26 cellular contexts compared by ENCODE assay signal in the genomic region with DNA sequence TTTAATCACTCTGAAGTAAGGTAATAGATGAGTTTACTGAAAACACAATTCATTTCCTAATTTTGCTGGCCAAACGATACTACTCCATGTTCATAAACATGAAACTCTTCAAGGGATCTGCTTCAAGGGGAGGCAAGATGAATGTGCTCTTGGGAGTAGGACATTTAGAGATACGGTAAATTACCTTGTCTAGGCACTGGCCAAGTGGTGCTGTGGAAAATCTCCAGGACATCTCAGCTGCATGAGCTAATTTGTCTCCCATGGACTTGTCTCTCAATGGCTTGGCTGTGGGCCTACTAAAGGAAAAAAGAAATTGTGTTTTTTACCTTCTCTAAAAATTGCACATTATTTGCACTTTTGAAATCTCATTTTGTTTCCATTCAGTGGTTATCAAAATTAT.
"Had no signal": no experiment of that assay in that cellular context is flagged by ENCODE, and none has a peak within 500 bp of the region (broad histone marks: within the 10 kb centered on the region; RNA-seq: fewer than 3 reads in every experiment).

No MANE protein-coding gene starts in this region.

- H3K4me3 Mint-ChIP-seq: activated B cell treated with CpG ODN at 0.5 μM for 24 hours; activated CD4-positive, alpha-beta memory T cell treated with anti-CD3 and anti-CD28 coated beads for 36 hours; activated CD4-positive, alpha-beta T cell treated with anti-CD3 and anti-CD28 coated beads, Interleukin-2, amount 10 ng/mL, durations not matched to agents 7 days and 5 days; activated naive CD4-positive, alpha-beta T cell treated with anti-CD3 and anti-CD28 coated beads for 36 hours; activated naive CD8-positive, alpha-beta T cell; activated T-helper 17 cell treated with anti-CD3 and anti-CD28 coated beads, Interleukin-2, amount 50 U/mL, for 72 hours; T-cell had no signal

- H3K36me3 ChIP-seq: breast epithelium had no signal

- H3K9me3 ChIP-seq: breast epithelium had no signal

- H3K27me3 Mint-ChIP-seq: activated B cell treated with CpG ODN at 0.5 μM for 24 hours; activated CD4-positive, alpha-beta memory T cell treated with anti-CD3 and anti-CD28 coated beads for 36 hours; activated CD4-positive, alpha-beta T cell treated with anti-CD3 and anti-CD28 coated beads, Interleukin-2, amount 10 ng/mL, durations not matched to agents 7 days and 5 days; activated naive CD8-positive, alpha-beta T cell; activated T-helper 17 cell treated with anti-CD3 and anti-CD28 coated beads, Interleukin-2, amount 50 U/mL, for 72 hours; T-cell had no signal

- H3K27ac Mint-ChIP-seq: activated B cell treated with CpG ODN at 0.5 μM for 24 hours; activated CD4-positive, alpha-beta memory T cell treated with anti-CD3 and anti-CD28 coated beads for 36 hours; activated CD4-positive, alpha-beta T cell treated with anti-CD3 and anti-CD28 coated beads, Interleukin-2, amount 10 ng/mL, durations not matched to agents 7 days and 5 days; activated naive CD4-positive, alpha-beta T cell treated with anti-CD3 and anti-CD28 coated beads for 36 hours; activated naive CD8-positive, alpha-beta T cell; activated T-helper 17 cell treated with anti-CD3 and anti-CD28 coated beads, Interleukin-2, amount 50 U/mL, for 72 hours; T-cell had no signal

- ATAC-seq: activated T-helper 17 cell treated with anti-CD3 and anti-CD28 coated beads, Interleukin-2, amount 50 U/mL, for 72 hours; PC-3; T-cell had no signal

- H3K27ac ChIP-seq: breast epithelium, SK-N-MC had no signal

- H3K4me3 ChIP-seq: breast epithelium, SK-N-MC had no signal

- DNase-seq: activated B cell treated with CpG ODN at 0.5 μM for 24 hours; activated CD4-positive, alpha-beta memory T cell treated with anti-CD3 and anti-CD28 coated beads for 36 hours; activated CD4-positive, alpha-beta T cell treated with anti-CD3 and anti-CD28 coated beads, Interleukin-2, amount 10 ng/mL, durations not matched to agents 7 days and 5 days; activated gamma-delta T cell; activated naive CD4-positive, alpha-beta T cell treated with anti-CD3 and anti-CD28 coated beads for 36 hours; activated T-cell treated with anti-CD3 and anti-CD28 coated beads for 4 hours; activated T-cell treated with anti-CD3 and anti-CD28 coated beads, Interleukin-2, amount 50 U/mL, for 48 hours; amygdala; Karpas-422; MM.1S; NCI-H1105; NCI-H1436; NCI-H1694 treated with DMSO at 0.1 percent for 48 hours; NCI-H2029 treated with DMSO at 0.1 percent for 48 hours; NCI-H510A treated with DMSO at 0.1 percent for 48 hours; NCI-H69; PC-3; T-cell; T-helper 2 cell; T1000 had no signal

- H3K4me1 ChIP-seq: breast epithelium had no signal

- H3K27me3 ChIP-seq: breast epithelium had no signal

- H3K36me3 Mint-ChIP-seq: activated CD4-positive, alpha-beta memory T cell treated with anti-CD3 and anti-CD28 coated beads for 36 hours; activated naive CD8-positive, alpha-beta T cell; T-cell had no signal

- H3K4me1 Mint-ChIP-seq: activated B cell treated with CpG ODN at 0.5 μM for 24 hours; activated CD4-positive, alpha-beta T cell treated with anti-CD3 and anti-CD28 coated beads, Interleukin-2, amount 10 ng/mL, durations not matched to agents 7 days and 5 days; activated T-helper 17 cell treated with anti-CD3 and anti-CD28 coated beads, Interleukin-2, amount 50 U/mL, for 72 hours; T-cell had no signal

- H3K9me3 Mint-ChIP-seq: activated CD4-positive, alpha-beta memory T cell treated with anti-CD3 and anti-CD28 coated beads for 36 hours; activated naive CD4-positive, alpha-beta T cell treated with anti-CD3 and anti-CD28 coated beads for 36 hours; activated T-helper 17 cell treated with anti-CD3 and anti-CD28 coated beads, Interleukin-2, amount 50 U/mL, for 72 hours; T-cell had no signal

- FAIRE-seq: RCC 7860, TTC549 had no signal
